Comparison of ENCODE assay signal across 29 cellular contexts in the genomic region with DNA sequence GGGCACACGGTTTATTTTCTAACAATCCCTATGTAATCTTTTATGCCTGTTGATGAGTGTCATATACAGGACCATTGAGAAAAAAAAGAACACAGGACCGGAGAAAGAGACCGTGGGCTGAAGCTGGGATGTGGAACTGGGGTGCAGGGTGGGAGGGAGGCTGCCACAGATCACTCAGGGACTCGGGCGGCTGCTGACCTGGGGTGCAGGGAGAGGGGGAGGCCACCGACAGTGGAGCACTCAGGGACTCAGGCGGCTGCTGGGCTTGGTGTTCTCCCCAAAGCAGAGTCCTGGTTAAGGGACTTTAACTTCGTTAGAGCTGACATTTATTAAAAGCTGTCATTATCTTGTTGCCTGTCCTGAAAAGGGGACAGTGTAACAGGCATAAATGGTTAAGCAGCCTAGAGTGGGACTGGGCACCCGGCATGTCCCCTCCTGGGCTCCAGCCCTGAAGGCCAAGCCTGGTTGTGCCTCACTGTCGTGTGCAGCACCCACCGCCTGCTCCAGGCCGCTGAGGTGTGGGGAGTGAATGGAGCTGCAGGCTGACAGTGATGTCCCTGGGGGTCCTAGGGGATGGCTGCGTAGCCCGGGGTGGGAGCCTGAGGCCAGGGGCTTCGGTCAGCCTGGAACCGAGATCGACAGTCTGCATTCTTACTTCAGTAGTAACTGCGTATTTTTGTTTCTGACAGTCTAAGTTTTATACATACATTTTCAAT.
"Had no signal": no experiment of that assay in that cellular context is flagged by ENCODE, and none has a peak within 500 bp of the region (broad histone marks: within the 10 kb centered on the region; RNA-seq: fewer than 3 reads in every experiment).

No MANE protein-coding gene starts in this region.

- H3K27ac Mint-ChIP-seq: activated B cell treated with CpG ODN at 0.5 μM for 24 hours; activated naive CD8-positive, alpha-beta T cell treated with anti-CD3 and anti-CD28 coated beads, Interleukin-2, amount 50 U/mL, for 24 hours; activated T-cell treated with anti-CD3 and anti-CD28 coated beads, Interleukin-2, amount 50 U/mL, for 72 hours; nephron progenitor cell had no signal

- FAIRE-seq: colon, endothelial cell of umbilical vein, keratinocyte, small intestine had no signal

- ATAC-seq: activated naive CD8-positive, alpha-beta T cell treated with anti-CD3 and anti-CD28 coated beads, Interleukin-2, amount 50 U/mL, for 24 hours; activated T-cell treated with anti-CD3 and anti-CD28 coated beads, Interleukin-2, amount 50 U/mL, for 72 hours; body of pancreas; gastroesophageal sphincter; left colon; sciatic nerve had no signal

- H3K9me3 Mint-ChIP-seq: activated B cell treated with CpG ODN at 0.5 μM for 24 hours; activated naive CD8-positive, alpha-beta T cell treated with anti-CD3 and anti-CD28 coated beads, Interleukin-2, amount 50 U/mL, for 24 hours; activated T-cell treated with anti-CD3 and anti-CD28 coated beads, Interleukin-2, amount 50 U/mL, for 72 hours; nephron progenitor cell had no signal

- H3K27me3 Mint-ChIP-seq: activated B cell treated with CpG ODN at 0.5 μM for 24 hours; activated naive CD8-positive, alpha-beta T cell treated with anti-CD3 and anti-CD28 coated beads, Interleukin-2, amount 50 U/mL, for 24 hours had no signal

- H3K4me3 Mint-ChIP-seq: activated B cell treated with CpG ODN at 0.5 μM for 24 hours; activated naive CD8-positive, alpha-beta T cell treated with anti-CD3 and anti-CD28 coated beads, Interleukin-2, amount 50 U/mL, for 24 hours; activated T-cell treated with anti-CD3 and anti-CD28 coated beads, Interleukin-2, amount 50 U/mL, for 72 hours; nephron progenitor cell had no signal

- DNase-seq: activated B cell treated with CpG ODN at 0.5 μM for 24 hours; activated CD4-positive, alpha-beta T cell treated with anti-CD3 and anti-CD28 coated beads for 4 hours; activated CD4-positive, alpha-beta T cell treated with anti-CD3 and anti-CD28 coated beads, Interleukin-2, amount 50 U/mL, for 48 hours; activated CD8-positive, alpha-beta memory T cell treated with anti-CD3 and anti-CD28 coated beads, Interleukin-2, amount 50 U/mL, for 48 hours; activated gamma-delta T cell; activated naive CD4-positive, alpha-beta T cell treated with anti-CD3 and anti-CD28 coated beads, Interleukin-2, amount 50 U/mL, for 16 hours; activated naive CD8-positive, alpha-beta T cell treated with anti-CD3 and anti-CD28 coated beads, Interleukin-2, amount 50 U/mL, for 24 hours; activated T-cell treated with anti-CD3 and anti-CD28 coated beads, Interleukin-2, amount 50 U/mL, for 72 hours; body of pancreas; caudate nucleus; effector memory CD4-positive, alpha-beta T cell; heart right ventricle; left colon; mammary epithelial cell; nephron progenitor cell; nucleus accumbens; SJCRH30; small intestine; stimulated activated CD4-positive, alpha-beta T cell treated with anti-CD3 and anti-CD28 coated beads, Interleukin-15, amount 100 ng/mL, for 24 hours; stimulated activated CD8-positive, alpha-beta memory T cell treated with anti-CD3 and anti-CD28 coated beads, Interleukin-4, amount 100 ng/mL, for 48 hours; stimulated activated naive CD4-positive, alpha-beta T cell; T1000; thyroid gland had no signal

- H3K9me3 ChIP-seq: body of pancreas, esophagus muscularis mucosa, gastroesophageal sphincter, SJCRH30, thyroid gland had no signal

- H3K4me1 Mint-ChIP-seq: nephron progenitor cell had no signal
